31 cellular contexts compared by ENCODE assay signal in genomic region chr4:126168484-126168883, GRCh38.
"Had no signal": no experiment of that assay in that cellular context is flagged by ENCODE, and none has a peak within 500 bp of the region (broad histone marks: within the 10 kb centered on the region; RNA-seq: fewer than 3 reads in every experiment).

No MANE protein-coding gene starts in this region.

- DNase-seq: activated B cell treated with CpG ODN at 0.5 μM for 24 hours; activated CD4-positive, alpha-beta memory T cell treated with anti-CD3 and anti-CD28 coated beads, Interleukin-2, amount 10 ng/mL, durations not matched to agents 7 days and 5 days; activated CD4-positive, alpha-beta T cell treated with anti-CD3 and anti-CD28 coated beads, Interleukin-2, amount 10 ng/mL, durations not matched to agents 7 days and 5 days; activated CD4-positive, alpha-beta T cell treated with anti-CD3 and anti-CD28 coated beads, Interleukin-2, amount 50 U/mL, for 4 hours; activated CD8-positive, alpha-beta memory T cell treated with anti-CD3 and anti-CD28 coated beads, Interleukin-2, amount 50 U/mL, for 48 hours; activated gamma-delta T cell treated with Interleukin-2 at 50 U/mL for 16 hours; activated naive CD4-positive, alpha-beta T cell treated with anti-CD3 and anti-CD28 coated beads, Interleukin-2, amount 50 U/mL, for 16 hours; activated naive CD4-positive, alpha-beta T cell treated with Interleukin-2 at 50 U/mL for 16 hours; activated T-cell treated with anti-CD3 and anti-CD28 coated beads for 4 hours; activated T-cell treated with anti-CD3 and anti-CD28 coated beads, Interleukin-2, amount 50 U/mL, for 24 hours; activated T-cell treated with anti-CD3 and anti-CD28 coated beads, Interleukin-2, amount 50 U/mL, for 72 hours; adrenal gland; amygdala; aorta; body of pancreas; dorsolateral prefrontal cortex; effector memory CD4-positive, alpha-beta T cell; erythroblast; head of caudate nucleus; T-helper 1 cell; T-helper 17 cell; T1000; WERI-Rb-1 had no signal

- ATAC-seq: activated CD4-positive, CD25-positive, alpha-beta regulatory T cell treated with anti-CD3 and anti-CD28 coated beads, Interleukin-2, amount 50 U/mL, for 24 hours; activated T-cell treated with anti-CD3 and anti-CD28 coated beads, Interleukin-2, amount 50 U/mL, for 72 hours; body of pancreas; T-helper 17 cell had no signal

- H3K4me1 ChIP-seq: adrenal gland, body of pancreas, esophagus muscularis mucosa had no signal

- H3K9me3 ChIP-seq: adrenal gland, body of pancreas, esophagus muscularis mucosa had no signal

- H3K9me3 Mint-ChIP-seq: dendritic cell treated with granulocyte-macrophage colony-stimulating factor and Interleukin-4, amounts not matched to agents 40 ng/mL and 50 ng/mL, for 4 days had no signal

- H3K4me3 Mint-ChIP-seq: activated B cell treated with CpG ODN at 0.5 μM for 24 hours; activated CD4-positive, alpha-beta memory T cell treated with anti-CD3 and anti-CD28 coated beads, Interleukin-2, amount 10 ng/mL, durations not matched to agents 7 days and 5 days; activated CD4-positive, alpha-beta T cell treated with anti-CD3 and anti-CD28 coated beads, Interleukin-2, amount 10 ng/mL, durations not matched to agents 7 days and 5 days; activated naive CD8-positive, alpha-beta T cell; activated T-cell treated with anti-CD3 and anti-CD28 coated beads, Interleukin-2, amount 50 U/mL, for 24 hours; activated T-cell treated with anti-CD3 and anti-CD28 coated beads, Interleukin-2, amount 50 U/mL, for 72 hours; central memory CD8-positive, alpha-beta T cell; dendritic cell treated with granulocyte-macrophage colony-stimulating factor and Interleukin-4, amounts not matched to agents 40 ng/mL and 50 ng/mL, for 4 days; T-helper 17 cell; T-helper 2 cell treated with Interferon-gamma antibody and Interleukin-4, amounts not matched to agents 5 μg/mL and 100 μg/mL, for 36 hours had no signal

- H3K4me3 ChIP-seq: adrenal gland, body of pancreas, cardiac muscle cell, coronary artery, dorsolateral prefrontal cortex, esophagus muscularis mucosa had no signal

- H3K27ac Mint-ChIP-seq: activated B cell treated with CpG ODN at 0.5 μM for 24 hours; activated CD4-positive, alpha-beta memory T cell treated with anti-CD3 and anti-CD28 coated beads, Interleukin-2, amount 10 ng/mL, durations not matched to agents 7 days and 5 days; activated CD4-positive, alpha-beta T cell treated with anti-CD3 and anti-CD28 coated beads, Interleukin-2, amount 10 ng/mL, durations not matched to agents 7 days and 5 days; activated naive CD8-positive, alpha-beta T cell; activated T-cell treated with anti-CD3 and anti-CD28 coated beads, Interleukin-2, amount 50 U/mL, for 24 hours; activated T-cell treated with anti-CD3 and anti-CD28 coated beads, Interleukin-2, amount 50 U/mL, for 72 hours; dendritic cell treated with granulocyte-macrophage colony-stimulating factor and Interleukin-4, amounts not matched to agents 40 ng/mL and 50 ng/mL, for 4 days; T-helper 17 cell; T-helper 2 cell treated with Interferon-gamma antibody and Interleukin-4, amounts not matched to agents 5 μg/mL and 100 μg/mL, for 36 hours had no signal

- H3K27ac ChIP-seq: adrenal gland, body of pancreas, cardiac muscle cell, coronary artery, dorsolateral prefrontal cortex, esophagus muscularis mucosa, WERI-Rb-1 had no signal

- H3K27me3 ChIP-seq: adrenal gland, body of pancreas, cardiac muscle cell, dorsolateral prefrontal cortex, esophagus muscularis mucosa had no signal

- H3K27me3 Mint-ChIP-seq: activated B cell treated with CpG ODN at 0.5 μM for 24 hours; activated CD4-positive, alpha-beta memory T cell treated with anti-CD3 and anti-CD28 coated beads, Interleukin-2, amount 10 ng/mL, durations not matched to agents 7 days and 5 days; activated CD4-positive, alpha-beta T cell treated with anti-CD3 and anti-CD28 coated beads, Interleukin-2, amount 10 ng/mL, durations not matched to agents 7 days and 5 days; activated naive CD8-positive, alpha-beta T cell; activated T-cell treated with anti-CD3 and anti-CD28 coated beads, Interleukin-2, amount 50 U/mL, for 24 hours; central memory CD8-positive, alpha-beta T cell; dendritic cell treated with granulocyte-macrophage colony-stimulating factor and Interleukin-4, amounts not matched to agents 40 ng/mL and 50 ng/mL, for 4 days; T-helper 17 cell had no signal

- H3K36me3 ChIP-seq: adrenal gland, cardiac muscle cell, esophagus muscularis mucosa, WERI-Rb-1 had no signal

- H3K36me3 Mint-ChIP-seq: activated naive CD8-positive, alpha-beta T cell had no signal

- H3K4me1 Mint-ChIP-seq: activated B cell treated with CpG ODN at 0.5 μM for 24 hours; activated CD4-positive, alpha-beta memory T cell treated with anti-CD3 and anti-CD28 coated beads, Interleukin-2, amount 10 ng/mL, durations not matched to agents 7 days and 5 days; activated CD4-positive, alpha-beta T cell treated with anti-CD3 and anti-CD28 coated beads, Interleukin-2, amount 10 ng/mL, durations not matched to agents 7 days and 5 days; central memory CD8-positive, alpha-beta T cell; T-helper 17 cell had no signal
